ENCODE assay signal across 8 cellular contexts in the genomic region with DNA sequence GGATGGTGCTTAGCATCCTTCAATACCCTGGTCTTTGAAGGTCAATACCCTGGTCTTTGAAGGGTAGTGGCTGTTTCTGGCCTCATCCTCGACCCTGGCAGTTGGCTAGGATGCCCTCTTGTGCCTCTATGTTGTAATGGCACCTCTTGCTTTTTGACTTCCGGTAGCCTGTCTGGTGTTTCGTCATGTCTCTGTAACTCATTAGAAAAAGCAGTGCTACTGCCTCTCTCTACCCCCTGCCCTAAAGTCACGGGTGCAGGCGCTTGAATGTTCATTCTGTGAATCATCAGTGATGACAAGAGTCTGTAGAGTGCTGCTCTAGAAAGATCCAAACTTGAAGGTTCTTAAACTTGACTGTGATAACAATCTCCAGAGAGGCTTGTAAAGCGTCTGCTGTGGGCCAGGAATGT. TPM values are rescaled to one million over a fixed set of nuclear protein-coding genes. Genes with fewer than 3 reads are reported as not detected.
DNase-seq lines count a peak whose midpoint lies in the region; ATAC-seq and TF ChIP-seq lines count a peak whose summit lies in the region.

No MANE protein-coding gene starts in this region.

- no peaks in the 10 kb centered on the region for H3K9me3 ChIP-seq in HAP-1
- H3K9me3 ChIP-seq in PC-9 (ENCODE audit: insufficient read depth, low read depth) = no peaks in the 10 kb centered on the region

- no peaks in the 10 kb centered on the region for H3K79me2 ChIP-seq in PC-9 (ENCODE audit: low read depth)

- H3K4me3 ChIP-seq in HAP-1 (no peak overlapping the region), PC-9 (no peak overlapping the region)

- intact Hi-C loops in PC-9 (cut with micrococcal nuclease; ENCODE audit: unreplicated experiment) = loop anchor here (1.0 kb wide), 1 partner anchor 157 kb away; no protein-coding TSS in a partner anchor

- H3K4me3 Mint-ChIP-seq in brain = no peak overlapping the region
- no peak overlapping the region for H3K4me3 Mint-ChIP-seq in mesothelial cell of epicardium

- ATAC-seq in GM18511 (IDR thresholded peaks at IDR 0.05; ENCODE audit: unreplicated experiment) = no peak

- DNase-seq in NCI-H2171 treated with DMSO at 0.1 percent for 48 hours (lab: John Stamatoyannopoulos, UW) (peak; percentile 7), NCI-H2171 (lab: John Stamatoyannopoulos, UW) (no peak), HAP-1 (ENCODE audit: low spot score in 2 of 2) (peak; percentile 25 to 42), PC-9 (peak; percentile 21 to 38), mesothelial cell of epicardium (ENCODE audit: low spot score in 2 of 2, unreplicated experiment in 2 of 2) (no peak), cortex of kidney (lab: John Stamatoyannopoulos, UW) (no peak)

- POLR2A ChIA-PET in PC-9 (lab: Charles Lee; ENCODE audit: unreplicated experiment) = no interaction called here

- no peak overlapping the region for H3K27ac ChIP-seq in PC-9

- in situ Hi-C loops in HAP-1 (cut with MboI; ENCODE audit: low sequenced_read_pairs) = no loop called here

- H3K36me3 Mint-ChIP-seq in brain (no peaks in the 10 kb centered on the region), mesothelial cell of epicardium (no peaks in the 10 kb centered on the region)

- H3K27ac Mint-ChIP-seq in brain (no peak overlapping the region), mesothelial cell of epicardium (no peak overlapping the region)

- H3K36me3 ChIP-seq in HAP-1 (replicated peaks) (no peaks in the 10 kb centered on the region), PC-9 (ENCODE audit: low read depth) (no peaks in the 10 kb centered on the region)

- BruUV-seq in PC-9 (replicated peaks; lab: Mats Ljungman, UMichigan) = no TSS peak

- H3K9me3 Mint-ChIP-seq in brain = no peaks in the 10 kb centered on the region
- no peaks in the 10 kb centered on the region for H3K9me3 Mint-ChIP-seq in mesothelial cell of epicardium

- H3F3A ChIP-seq in PC-9 (ENCODE audit: insufficient read depth, low read depth) = no peaks in the 10 kb centered on the region

- H3K9me2 ChIP-seq in PC-9 (ENCODE audit: insufficient read depth) = no peaks in the 10 kb centered on the region

- no peak overlapping the region for H3K4me2 ChIP-seq in PC-9

- CTCF ChIA-PET in PC-9 (lab: Charles Lee) = no interaction called here

- H3K4me1 Mint-ChIP-seq in brain (no peaks in the 10 kb centered on the region), mesothelial cell of epicardium (peaks cover 2% of the 10 kb centered on the region)

- H3K4me1 ChIP-seq in HAP-1 = no peaks in the 10 kb centered on the region
- no peaks in the 10 kb centered on the region for H3K4me1 ChIP-seq in PC-9 (replicated peaks; ENCODE audit: insufficient read depth)

- H4K20me1 ChIP-seq in PC-9 (ENCODE audit: insufficient read depth) = no peaks in the 10 kb centered on the region

- peaks cover 16% of the 10 kb centered on the region for H3K27me3 Mint-ChIP-seq in brain
- H3K27me3 Mint-ChIP-seq in mesothelial cell of epicardium (ENCODE audit: low read depth) = peaks cover 13% of the 10 kb centered on the region

- H2AFZ ChIP-seq in PC-9 = no peak overlapping the region

- TF ChIP-seq CTCF in PC-9 (conservative IDR thresholded peaks at IDR 0.05) (peak; percentile 54; the same call in 1 of the 2 replicates), brain (conservative IDR thresholded peaks at IDR 0.05) (peak; percentile 19 to 56), mesothelial cell of epicardium (IDR thresholded peaks at IDR 0.05; ENCODE audit: unreplicated experiment) (peak; percentile 31)

- H3K27me3 ChIP-seq in HAP-1 (ENCODE audit: low read depth) (peaks cover 2% of the 10 kb centered on the region; the same call in 1 of the 2 replicates), PC-9 (ENCODE audit: insufficient read depth, low read depth) (peaks cover 54% of the 10 kb centered on the region)

RNA-seq across cellular contexts. Expression of a gene that starts 28.3 kb away (rescaled TPM):
- not detected in 2 replicates for total RNA-seq in PC-9 (2021)
- polyA plus RNA-seq in brain (ENCODE audit: insufficient read depth, low read depth, low replicate concordance) = 0.34 TPM
- total RNA-seq in mesothelial cell of epicardium = 7.5 to 9.5 TPM (median 8.9 TPM) in 3 replicates

RNA-seq across cellular contexts. Expression of a gene that starts 57.7 kb away (rescaled TPM):
- not detected in 2 replicates for total RNA-seq in PC-9 (2021)
- polyA plus RNA-seq in brain (ENCODE audit: insufficient read depth, low read depth, low replicate concordance) = 0.10 TPM
- 0.31 to 0.35 TPM (median 0.34 TPM) in 3 replicates for total RNA-seq in mesothelial cell of epicardium

Comparison
In these comparisons a context has a peak if more than half of its experiments do, and no peak if none do; other contexts are left out.
1. DNase-seq: peak in NCI-H2171 treated with DMSO at 0.1 percent for 48 hours (single experiment), HAP-1 (2 of 2) and PC-9 (2 of 2); none in NCI-H2171 (single experiment), mesothelial cell of epicardium (0 of 2) and cortex of kidney (single experiment).
2. Peak in every context shown above with its lines, with median percentiles within 50 percentile points of each other: CTCF ChIP-seq.